Comparison of ENCODE assay signal across 8 cellular contexts in genomic region chrX:40877869-40878268, GRCh38.
DNase-seq lines count a peak whose midpoint lies in the region; ATAC-seq and TF ChIP-seq lines count a peak whose summit lies in the region.

No MANE protein-coding gene starts in this region.

- H3K9me3 ChIP-seq in right lobe of liver, result no peaks in the 10 kb centered on the region

- H3K4me1 ChIP-seq in right lobe of liver, result no peaks in the 10 kb centered on the region

- peak overlapping the region in 1 of 3 donors; percentile 4 for H3K4me3 ChIP-seq in right lobe of liver

- H3K36me3 ChIP-seq in right lobe of liver, result no peaks in the 10 kb centered on the region

- DNase-seq in CD1c-positive myeloid dendritic cell (ENCODE audit: extremely low spot score) (peak; percentile 43), HT-29 (ENCODE audit: low spot score) (peak; percentile 33), amniotic epithelial cell (ENCODE audit: low read depth) (peak; percentile 22), right lobe of liver (no peak), NCI-H226 (no peak), cerebellar nuclear complex (lab: John Stamatoyannopoulos, UW) (no peak)

- ATAC-seq in right lobe of liver (peak; percentile 52 to 72 (median 62)), GM21360 (IDR thresholded peaks at IDR 0.05; ENCODE audit: unreplicated experiment) (no peak), HG03460 (IDR thresholded peaks at IDR 0.05; ENCODE audit: unreplicated experiment) (no peak)

- 18% methylated on average over 4 of the region's 4 CpGs for WGBS in right lobe of liver (ENCODE audit: insufficient coverage, low coverage, low lambda C conversion rate, missing lambda C conversion rate)

- intact Hi-C loops in right lobe of liver (cut with DNase I), result loop anchor here in 1 of 2 donors (10.0 kb wide), 1 partner anchor 237 kb away; no protein-coding TSS in a partner anchor

- no peak overlapping the region for H3K27ac ChIP-seq in right lobe of liver

- TF ChIP-seq POLR2A in right lobe of liver (IDR thresholded peaks at IDR 0.05), result no peak

- peak; percentile 57 to 62 (median 62) for TF ChIP-seq CTCF in right lobe of liver (IDR thresholded peaks at IDR 0.05)

- no peaks in the 10 kb centered on the region for H3K27me3 ChIP-seq in right lobe of liver

Comparison
In these comparisons a context has a peak if more than half of its experiments do, and no peak if none do; other contexts are left out.
1. DNase-seq: peak in CD1c-positive myeloid dendritic cell (single experiment), HT-29 (single experiment) and amniotic epithelial cell (single experiment); none in right lobe of liver (0 of 3), NCI-H226 (single experiment) and cerebellar nuclear complex (0 of 2).
2. ATAC-seq: peak in right lobe of liver (4 of 4); none in GM21360 (single experiment) and HG03460 (single experiment).